ENCODE assay signal across 1 cellular context in genomic region chr5:93583799-93584530, GRCh38.
TF ChIP-seq lines count a peak whose summit lies in the region.

No MANE protein-coding gene starts in this region.

TF ChIP-seq in Ishikawa, 13 proteins besides CTCF, POLR2A, EP300 and RAD21 (continued from another document):
- TF ChIP-seq REST (IDR thresholded peaks at IDR 0.05; ENCODE audit: low read depth) (peak; percentile 13; the same call in 1 of the 2 replicates), CEBPB (IDR thresholded peaks at IDR 0.05) (no peak), ZBTB7A (IDR thresholded peaks at IDR 0.05; ENCODE audit: low read depth) (no peak), TCF12 (IDR thresholded peaks at IDR 0.05; ENCODE audit: low read depth) (no peak), CREB1 (IDR thresholded peaks at IDR 0.05; ENCODE audit: low read depth) (no peak), YY1 (IDR thresholded peaks at IDR 0.05; ENCODE audit: low read depth) (no peak)
